1 cellular context compared by ENCODE assay signal in the genomic region with DNA sequence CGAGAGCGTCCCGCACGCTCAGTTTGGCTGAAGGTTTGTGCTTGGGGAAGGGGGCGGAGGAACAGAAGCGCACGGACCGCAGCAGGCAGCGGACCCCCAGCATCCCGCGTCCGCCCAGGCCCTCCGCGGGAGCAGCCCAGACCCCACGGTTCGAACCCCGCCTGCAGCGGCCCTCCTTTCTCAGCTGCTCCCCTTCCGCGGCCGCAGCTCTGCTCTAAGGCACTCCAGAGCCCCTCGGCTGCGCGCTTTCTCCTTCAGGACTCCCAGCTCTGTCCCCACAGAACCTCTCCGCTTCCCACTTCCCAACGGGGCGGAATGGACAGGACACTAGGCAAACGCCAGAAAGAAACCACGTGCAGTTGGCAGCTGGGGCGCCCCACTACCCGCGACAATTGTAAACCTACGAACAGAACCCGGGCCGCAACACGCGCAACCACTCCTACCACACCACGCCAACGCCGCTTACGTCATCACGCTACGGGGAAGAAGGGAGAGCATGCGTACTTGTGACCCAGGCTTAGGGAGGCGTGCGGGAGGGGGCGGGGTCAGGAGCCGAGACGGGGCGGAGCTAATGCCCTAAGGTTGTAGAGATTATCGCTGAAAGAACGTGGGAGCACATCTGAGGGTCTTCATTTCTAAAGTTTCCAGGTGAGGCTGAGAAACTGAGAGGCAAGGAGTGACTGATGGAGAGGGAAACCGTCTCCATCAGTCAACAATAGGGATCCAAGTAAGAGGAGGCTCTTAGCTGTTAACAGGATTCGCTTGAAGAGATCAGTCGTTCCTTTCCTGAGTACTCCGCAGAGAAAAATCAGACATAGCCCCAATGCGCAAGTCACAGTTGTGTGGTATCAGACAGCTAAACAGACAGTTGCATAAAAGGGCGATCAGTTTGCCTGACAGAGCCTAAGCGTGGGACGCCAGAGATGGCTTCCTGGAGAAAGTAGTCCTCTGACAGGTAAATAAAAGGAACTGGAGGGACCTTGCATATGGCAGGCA.
TF ChIP-seq lines count a peak whose summit lies in the region.

A gene with protein sequence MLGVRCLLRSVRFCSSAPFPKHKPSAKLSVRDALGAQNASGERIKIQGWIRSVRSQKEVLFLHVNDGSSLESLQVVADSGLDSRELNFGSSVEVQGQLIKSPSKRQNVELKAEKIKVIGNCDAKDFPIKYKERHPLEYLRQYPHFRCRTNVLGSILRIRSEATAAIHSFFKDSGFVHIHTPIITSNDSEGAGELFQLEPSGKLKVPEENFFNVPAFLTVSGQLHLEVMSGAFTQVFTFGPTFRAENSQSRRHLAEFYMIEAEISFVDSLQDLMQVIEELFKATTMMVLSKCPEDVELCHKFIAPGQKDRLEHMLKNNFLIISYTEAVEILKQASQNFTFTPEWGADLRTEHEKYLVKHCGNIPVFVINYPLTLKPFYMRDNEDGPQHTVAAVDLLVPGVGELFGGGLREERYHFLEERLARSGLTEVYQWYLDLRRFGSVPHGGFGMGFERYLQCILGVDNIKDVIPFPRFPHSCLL (minus strand): TSS at position 479 of the 996 bp plus-strand sequence. CDS start 376 bp downstream, at position 103.

TF ChIP-seq in HepG2, 621 proteins besides CTCF, POLR2A, EP300 and RAD21 (continued from another document and continues in another):
- TF ChIP-seq, protein P1, sequence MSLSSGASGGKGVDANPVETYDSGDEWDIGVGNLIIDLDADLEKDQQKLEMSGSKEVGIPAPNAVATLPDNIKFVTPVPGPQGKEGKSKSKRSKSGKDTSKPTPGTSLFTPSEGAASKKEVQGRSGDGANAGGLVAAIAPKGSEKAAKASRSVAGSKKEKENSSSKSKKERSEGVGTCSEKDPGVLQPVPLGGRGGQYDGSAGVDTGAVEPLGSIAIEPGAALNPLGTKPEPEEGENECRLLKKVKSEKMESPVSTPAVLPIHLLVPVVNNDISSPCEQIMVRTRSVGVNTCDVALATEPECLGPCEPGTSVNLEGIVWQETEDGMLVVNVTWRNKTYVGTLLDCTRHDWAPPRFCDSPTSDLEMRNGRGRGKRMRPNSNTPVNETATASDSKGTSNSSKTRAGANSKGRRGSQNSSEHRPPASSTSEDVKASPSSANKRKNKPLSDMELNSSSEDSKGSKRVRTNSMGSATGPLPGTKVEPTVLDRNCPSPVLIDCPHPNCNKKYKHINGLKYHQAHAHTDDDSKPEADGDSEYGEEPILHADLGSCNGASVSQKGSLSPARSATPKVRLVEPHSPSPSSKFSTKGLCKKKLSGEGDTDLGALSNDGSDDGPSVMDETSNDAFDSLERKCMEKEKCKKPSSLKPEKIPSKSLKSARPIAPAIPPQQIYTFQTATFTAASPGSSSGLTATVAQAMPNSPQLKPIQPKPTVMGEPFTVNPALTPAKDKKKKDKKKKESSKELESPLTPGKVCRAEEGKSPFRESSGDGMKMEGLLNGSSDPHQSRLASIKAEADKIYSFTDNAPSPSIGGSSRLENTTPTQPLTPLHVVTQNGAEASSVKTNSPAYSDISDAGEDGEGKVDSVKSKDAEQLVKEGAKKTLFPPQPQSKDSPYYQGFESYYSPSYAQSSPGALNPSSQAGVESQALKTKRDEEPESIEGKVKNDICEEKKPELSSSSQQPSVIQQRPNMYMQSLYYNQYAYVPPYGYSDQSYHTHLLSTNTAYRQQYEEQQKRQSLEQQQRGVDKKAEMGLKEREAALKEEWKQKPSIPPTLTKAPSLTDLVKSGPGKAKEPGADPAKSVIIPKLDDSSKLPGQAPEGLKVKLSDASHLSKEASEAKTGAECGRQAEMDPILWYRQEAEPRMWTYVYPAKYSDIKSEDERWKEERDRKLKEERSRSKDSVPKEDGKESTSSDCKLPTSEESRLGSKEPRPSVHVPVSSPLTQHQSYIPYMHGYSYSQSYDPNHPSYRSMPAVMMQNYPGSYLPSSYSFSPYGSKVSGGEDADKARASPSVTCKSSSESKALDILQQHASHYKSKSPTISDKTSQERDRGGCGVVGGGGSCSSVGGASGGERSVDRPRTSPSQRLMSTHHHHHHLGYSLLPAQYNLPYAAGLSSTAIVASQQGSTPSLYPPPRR (CRISPR knock-in tag; IDR thresholded peaks at IDR 0.05; ENCODE audit: borderline replicate concordance) = 0 out of 2 replicates have a peak, but pooled peaks have one; percentile 40
- TF ChIP-seq, protein P2, sequence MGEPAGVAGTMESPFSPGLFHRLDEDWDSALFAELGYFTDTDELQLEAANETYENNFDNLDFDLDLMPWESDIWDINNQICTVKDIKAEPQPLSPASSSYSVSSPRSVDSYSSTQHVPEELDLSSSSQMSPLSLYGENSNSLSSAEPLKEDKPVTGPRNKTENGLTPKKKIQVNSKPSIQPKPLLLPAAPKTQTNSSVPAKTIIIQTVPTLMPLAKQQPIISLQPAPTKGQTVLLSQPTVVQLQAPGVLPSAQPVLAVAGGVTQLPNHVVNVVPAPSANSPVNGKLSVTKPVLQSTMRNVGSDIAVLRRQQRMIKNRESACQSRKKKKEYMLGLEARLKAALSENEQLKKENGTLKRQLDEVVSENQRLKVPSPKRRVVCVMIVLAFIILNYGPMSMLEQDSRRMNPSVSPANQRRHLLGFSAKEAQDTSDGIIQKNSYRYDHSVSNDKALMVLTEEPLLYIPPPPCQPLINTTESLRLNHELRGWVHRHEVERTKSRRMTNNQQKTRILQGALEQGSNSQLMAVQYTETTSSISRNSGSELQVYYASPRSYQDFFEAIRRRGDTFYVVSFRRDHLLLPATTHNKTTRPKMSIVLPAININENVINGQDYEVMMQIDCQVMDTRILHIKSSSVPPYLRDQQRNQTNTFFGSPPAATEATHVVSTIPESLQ (CRISPR knock-in tag; conservative IDR thresholded peaks at IDR 0.05) = no peak
- TF ChIP-seq, protein P3, sequence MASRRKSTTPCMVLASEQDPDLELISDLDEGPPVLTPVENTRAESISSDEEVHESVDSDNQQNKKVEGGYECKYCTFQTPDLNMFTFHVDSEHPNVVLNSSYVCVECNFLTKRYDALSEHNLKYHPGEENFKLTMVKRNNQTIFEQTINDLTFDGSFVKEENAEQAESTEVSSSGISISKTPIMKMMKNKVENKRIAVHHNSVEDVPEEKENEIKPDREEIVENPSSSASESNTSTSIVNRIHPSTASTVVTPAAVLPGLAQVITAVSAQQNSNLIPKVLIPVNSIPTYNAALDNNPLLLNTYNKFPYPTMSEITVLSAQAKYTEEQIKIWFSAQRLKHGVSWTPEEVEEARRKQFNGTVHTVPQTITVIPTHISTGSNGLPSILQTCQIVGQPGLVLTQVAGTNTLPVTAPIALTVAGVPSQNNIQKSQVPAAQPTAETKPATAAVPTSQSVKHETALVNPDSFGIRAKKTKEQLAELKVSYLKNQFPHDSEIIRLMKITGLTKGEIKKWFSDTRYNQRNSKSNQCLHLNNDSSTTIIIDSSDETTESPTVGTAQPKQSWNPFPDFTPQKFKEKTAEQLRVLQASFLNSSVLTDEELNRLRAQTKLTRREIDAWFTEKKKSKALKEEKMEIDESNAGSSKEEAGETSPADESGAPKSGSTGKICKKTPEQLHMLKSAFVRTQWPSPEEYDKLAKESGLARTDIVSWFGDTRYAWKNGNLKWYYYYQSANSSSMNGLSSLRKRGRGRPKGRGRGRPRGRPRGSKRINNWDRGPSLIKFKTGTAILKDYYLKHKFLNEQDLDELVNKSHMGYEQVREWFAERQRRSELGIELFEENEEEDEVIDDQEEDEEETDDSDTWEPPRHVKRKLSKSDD (CRISPR knock-in tag; IDR thresholded peaks at IDR 0.05; ENCODE audit: low read depth) = 0 out of 2 replicates have a peak, but pooled peaks have one; percentile 73
- TF ChIP-seq ELF3 (CRISPR knock-in tag; IDR thresholded peaks at IDR 0.05) = 0 out of 2 replicates have a peak, but pooled peaks have one; percentile 6
- no peak for TF ChIP-seq HOXA7 (CRISPR knock-in tag; IDR thresholded peaks at IDR 0.05)
- TF ChIP-seq, protein P4, sequence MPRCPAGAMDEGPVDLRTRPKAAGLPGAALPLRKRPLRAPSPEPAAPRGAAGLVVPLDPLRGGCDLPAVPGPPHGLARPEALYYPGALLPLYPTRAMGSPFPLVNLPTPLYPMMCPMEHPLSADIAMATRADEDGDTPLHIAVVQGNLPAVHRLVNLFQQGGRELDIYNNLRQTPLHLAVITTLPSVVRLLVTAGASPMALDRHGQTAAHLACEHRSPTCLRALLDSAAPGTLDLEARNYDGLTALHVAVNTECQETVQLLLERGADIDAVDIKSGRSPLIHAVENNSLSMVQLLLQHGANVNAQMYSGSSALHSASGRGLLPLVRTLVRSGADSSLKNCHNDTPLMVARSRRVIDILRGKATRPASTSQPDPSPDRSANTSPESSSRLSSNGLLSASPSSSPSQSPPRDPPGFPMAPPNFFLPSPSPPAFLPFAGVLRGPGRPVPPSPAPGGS (CRISPR knock-in tag; IDR thresholded peaks at IDR 0.05) = peak; percentile 51; the same call in 1 of the 2 replicates
- TF ChIP-seq, protein P5, sequence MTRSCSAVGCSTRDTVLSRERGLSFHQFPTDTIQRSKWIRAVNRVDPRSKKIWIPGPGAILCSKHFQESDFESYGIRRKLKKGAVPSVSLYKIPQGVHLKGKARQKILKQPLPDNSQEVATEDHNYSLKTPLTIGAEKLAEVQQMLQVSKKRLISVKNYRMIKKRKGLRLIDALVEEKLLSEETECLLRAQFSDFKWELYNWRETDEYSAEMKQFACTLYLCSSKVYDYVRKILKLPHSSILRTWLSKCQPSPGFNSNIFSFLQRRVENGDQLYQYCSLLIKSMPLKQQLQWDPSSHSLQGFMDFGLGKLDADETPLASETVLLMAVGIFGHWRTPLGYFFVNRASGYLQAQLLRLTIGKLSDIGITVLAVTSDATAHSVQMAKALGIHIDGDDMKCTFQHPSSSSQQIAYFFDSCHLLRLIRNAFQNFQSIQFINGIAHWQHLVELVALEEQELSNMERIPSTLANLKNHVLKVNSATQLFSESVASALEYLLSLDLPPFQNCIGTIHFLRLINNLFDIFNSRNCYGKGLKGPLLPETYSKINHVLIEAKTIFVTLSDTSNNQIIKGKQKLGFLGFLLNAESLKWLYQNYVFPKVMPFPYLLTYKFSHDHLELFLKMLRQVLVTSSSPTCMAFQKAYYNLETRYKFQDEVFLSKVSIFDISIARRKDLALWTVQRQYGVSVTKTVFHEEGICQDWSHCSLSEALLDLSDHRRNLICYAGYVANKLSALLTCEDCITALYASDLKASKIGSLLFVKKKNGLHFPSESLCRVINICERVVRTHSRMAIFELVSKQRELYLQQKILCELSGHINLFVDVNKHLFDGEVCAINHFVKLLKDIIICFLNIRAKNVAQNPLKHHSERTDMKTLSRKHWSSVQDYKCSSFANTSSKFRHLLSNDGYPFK (CRISPR knock-in tag; IDR thresholded peaks at IDR 0.05; ENCODE audit: borderline replicate concordance) = peak; percentile 65; the same call in 1 of the 2 replicates
- no peak; the same call in 1 of the 2 replicates for TF ChIP-seq PAX8 (CRISPR knock-in tag; IDR thresholded peaks at IDR 0.05; ENCODE audit: borderline replicate concordance)
- no peak for TF ChIP-seq RFX3 (CRISPR knock-in tag; IDR thresholded peaks at IDR 0.05)
- no peak for TF ChIP-seq ZNF101 (CRISPR knock-in tag; IDR thresholded peaks at IDR 0.05; ENCODE audit: borderline replicate concordance, low read depth)
- TF ChIP-seq, protein P6, sequence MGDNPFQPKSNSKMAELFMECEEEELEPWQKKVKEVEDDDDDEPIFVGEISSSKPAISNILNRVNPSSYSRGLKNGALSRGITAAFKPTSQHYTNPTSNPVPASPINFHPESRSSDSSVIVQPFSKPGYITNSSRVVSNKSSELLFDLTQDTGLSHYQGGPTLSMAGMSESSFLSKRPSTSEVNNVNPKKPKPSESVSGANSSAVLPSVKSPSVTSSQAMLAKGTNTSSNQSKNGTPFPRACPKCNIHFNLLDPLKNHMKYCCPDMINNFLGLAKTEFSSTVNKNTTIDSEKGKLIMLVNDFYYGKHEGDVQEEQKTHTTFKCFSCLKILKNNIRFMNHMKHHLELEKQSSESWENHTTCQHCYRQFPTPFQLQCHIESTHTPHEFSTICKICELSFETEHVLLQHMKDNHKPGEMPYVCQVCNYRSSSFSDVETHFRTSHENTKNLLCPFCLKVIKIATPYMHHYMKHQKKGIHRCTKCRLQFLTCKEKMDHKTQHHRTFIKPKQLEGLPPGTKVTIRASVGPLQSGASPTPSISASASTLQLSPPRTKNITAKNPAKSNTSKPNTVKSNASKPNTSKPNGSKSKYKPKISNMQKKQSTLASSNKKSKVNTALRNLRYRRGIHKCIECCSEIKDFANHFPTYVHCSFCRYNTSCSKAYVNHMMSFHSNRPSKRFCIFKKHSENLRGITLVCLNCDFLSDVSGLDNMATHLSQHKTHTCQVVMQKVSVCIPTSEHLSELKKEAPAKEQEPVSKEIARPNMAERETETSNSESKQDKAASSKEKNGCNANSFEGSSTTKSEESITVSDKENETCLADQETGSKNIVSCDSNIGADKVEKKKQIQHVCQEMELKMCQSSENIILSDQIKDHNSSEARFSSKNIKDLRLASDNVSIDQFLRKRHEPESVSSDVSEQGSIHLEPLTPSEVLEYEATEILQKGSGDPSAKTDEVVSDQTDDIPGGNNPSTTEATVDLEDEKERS (CRISPR knock-in tag; IDR thresholded peaks at IDR 0.05) = no peak
- TF ChIP-seq, protein P7, sequence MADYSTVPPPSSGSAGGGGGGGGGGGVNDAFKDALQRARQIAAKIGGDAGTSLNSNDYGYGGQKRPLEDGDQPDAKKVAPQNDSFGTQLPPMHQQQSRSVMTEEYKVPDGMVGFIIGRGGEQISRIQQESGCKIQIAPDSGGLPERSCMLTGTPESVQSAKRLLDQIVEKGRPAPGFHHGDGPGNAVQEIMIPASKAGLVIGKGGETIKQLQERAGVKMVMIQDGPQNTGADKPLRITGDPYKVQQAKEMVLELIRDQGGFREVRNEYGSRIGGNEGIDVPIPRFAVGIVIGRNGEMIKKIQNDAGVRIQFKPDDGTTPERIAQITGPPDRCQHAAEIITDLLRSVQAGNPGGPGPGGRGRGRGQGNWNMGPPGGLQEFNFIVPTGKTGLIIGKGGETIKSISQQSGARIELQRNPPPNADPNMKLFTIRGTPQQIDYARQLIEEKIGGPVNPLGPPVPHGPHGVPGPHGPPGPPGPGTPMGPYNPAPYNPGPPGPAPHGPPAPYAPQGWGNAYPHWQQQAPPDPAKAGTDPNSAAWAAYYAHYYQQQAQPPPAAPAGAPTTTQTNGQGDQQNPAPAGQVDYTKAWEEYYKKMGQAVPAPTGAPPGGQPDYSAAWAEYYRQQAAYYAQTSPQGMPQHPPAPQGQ (CRISPR knock-in tag; IDR thresholded peaks at IDR 0.05; ENCODE audit: borderline replicate concordance) = no peak
- no peak for TF ChIP-seq CAMTA2 (CRISPR knock-in tag; IDR thresholded peaks at IDR 0.05; ENCODE audit: borderline replicate concordance)
- TF ChIP-seq ZBTB42 (CRISPR knock-in tag; IDR thresholded peaks at IDR 0.05) = no peak
- TF ChIP-seq, protein P8, sequence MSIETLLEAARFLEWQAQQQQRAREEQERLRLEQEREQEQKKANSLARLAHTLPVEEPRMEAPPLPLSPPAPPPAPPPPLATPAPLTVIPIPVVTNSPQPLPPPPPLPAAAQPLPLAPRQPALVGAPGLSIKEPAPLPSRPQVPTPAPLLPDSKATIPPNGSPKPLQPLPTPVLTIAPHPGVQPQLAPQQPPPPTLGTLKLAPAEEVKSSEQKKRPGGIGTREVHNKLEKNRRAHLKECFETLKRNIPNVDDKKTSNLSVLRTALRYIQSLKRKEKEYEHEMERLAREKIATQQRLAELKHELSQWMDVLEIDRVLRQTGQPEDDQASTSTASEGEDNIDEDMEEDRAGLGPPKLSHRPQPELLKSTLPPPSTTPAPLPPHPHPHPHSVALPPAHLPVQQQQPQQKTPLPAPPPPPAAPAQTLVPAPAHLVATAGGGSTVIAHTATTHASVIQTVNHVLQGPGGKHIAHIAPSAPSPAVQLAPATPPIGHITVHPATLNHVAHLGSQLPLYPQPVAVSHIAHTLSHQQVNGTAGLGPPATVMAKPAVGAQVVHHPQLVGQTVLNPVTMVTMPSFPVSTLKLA (IDR thresholded peaks at IDR 0.05) = peak; percentile 82
- TF ChIP-seq, protein P9, sequence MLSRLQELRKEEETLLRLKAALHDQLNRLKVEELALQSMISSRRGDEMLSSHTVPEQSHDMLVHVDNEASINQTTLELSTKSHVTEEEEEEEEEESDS (CRISPR knock-in tag; IDR thresholded peaks at IDR 0.05; ENCODE audit: borderline replicate concordance) = no peak; the same call in 1 of the 2 replicates
- TF ChIP-seq GABPA (IDR thresholded peaks at IDR 0.05; ENCODE audit: low read depth, low read length) = no peak
- TF ChIP-seq GABPA (CRISPR knock-in tag; IDR thresholded peaks at IDR 0.05; ENCODE audit: low read depth) = no peak
- peak; percentile 19; the same call in 1 of the 2 replicates for TF ChIP-seq NKX3-1 (CRISPR knock-in tag; IDR thresholded peaks at IDR 0.05)
